ENCODE assay signal across 19 cellular contexts in genomic region chr9:89342948-89343347, GRCh38. TPM values are rescaled to one million over a fixed set of nuclear protein-coding genes. Genes with fewer than 3 reads are reported as not detected.
"Had no signal": no experiment of that assay in that cellular context is flagged by ENCODE, and none has a peak within 500 bp of the region (broad histone marks: within the 10 kb centered on the region; RNA-seq: fewer than 3 reads in every experiment).

No MANE protein-coding gene starts in this region.

- ATAC-seq: activated CD8-positive, alpha-beta memory T cell treated with anti-CD3 and anti-CD28 coated beads, Interleukin-2, amount 10 ng/mL, durations not matched to agents 7 days and 5 days; left colon; lower lobe of right lung; upper lobe of right lung had no signal

- H3K4me1 Mint-ChIP-seq: nephron had no signal

- H3K9me3 ChIP-seq: ascending aorta, esophagus squamous epithelium, lower lobe of right lung, upper lobe of right lung had no signal

- H3K27me3 ChIP-seq: ascending aorta, esophagus squamous epithelium, hepatocyte, upper lobe of right lung had no signal

- H3K4me1 ChIP-seq: ascending aorta, esophagus squamous epithelium, lower lobe of right lung, upper lobe of right lung had no signal

- H3K9me3 Mint-ChIP-seq: nephron had no signal

- H3K27ac ChIP-seq: ascending aorta, esophagus squamous epithelium, hepatocyte, lower lobe of right lung, upper lobe of right lung had no signal

- H2AFZ ChIP-seq: hepatocyte had no signal

- DNase-seq: activated CD4-positive, alpha-beta memory T cell treated with anti-CD3 and anti-CD28 coated beads, Interleukin-2, amount 10 ng/mL, durations not matched to agents 7 days and 5 days; activated CD4-positive, alpha-beta T cell treated with anti-CD3 and anti-CD28 coated beads for 4 hours; activated CD8-positive, alpha-beta memory T cell treated with anti-CD3 and anti-CD28 coated beads, Interleukin-2, amount 10 ng/mL, durations not matched to agents 7 days and 5 days; activated naive CD4-positive, alpha-beta T cell treated with anti-CD3 and anti-CD28 coated beads, Interleukin-2, amount 50 U/mL, for 16 hours; cerebellar nuclear complex; effector CD8-positive, alpha-beta T cell; esophagus squamous epithelium; foreskin fibroblast; left colon; lower lobe of right lung; midbrain; nucleus accumbens; posterior cingulate gyrus; stimulated activated naive CD4-positive, alpha-beta T cell; T-helper 2 cell; upper lobe of right lung had no signal

- H3K4me3 Mint-ChIP-seq: activated CD4-positive, alpha-beta memory T cell treated with anti-CD3 and anti-CD28 coated beads, Interleukin-2, amount 10 ng/mL, durations not matched to agents 7 days and 5 days; activated CD8-positive, alpha-beta memory T cell treated with anti-CD3 and anti-CD28 coated beads, Interleukin-2, amount 10 ng/mL, durations not matched to agents 7 days and 5 days; nephron had no signal

- H3K27ac Mint-ChIP-seq: activated CD4-positive, alpha-beta memory T cell treated with anti-CD3 and anti-CD28 coated beads, Interleukin-2, amount 10 ng/mL, durations not matched to agents 7 days and 5 days; activated CD8-positive, alpha-beta memory T cell treated with anti-CD3 and anti-CD28 coated beads, Interleukin-2, amount 10 ng/mL, durations not matched to agents 7 days and 5 days; nephron had no signal

- H3K4me3 ChIP-seq: ascending aorta, esophagus squamous epithelium, hepatocyte, lower lobe of right lung, upper lobe of right lung had no signal

- H3K4me2 ChIP-seq: hepatocyte had no signal

- H3K27me3 Mint-ChIP-seq: activated CD4-positive, alpha-beta memory T cell treated with anti-CD3 and anti-CD28 coated beads, Interleukin-2, amount 10 ng/mL, durations not matched to agents 7 days and 5 days; activated CD8-positive, alpha-beta memory T cell treated with anti-CD3 and anti-CD28 coated beads, Interleukin-2, amount 10 ng/mL, durations not matched to agents 7 days and 5 days had no signal

RNA-seq across cellular contexts. Expression of gene CKS2, which starts 32.0 kb away (rescaled TPM):
- total RNA-seq: ascending aorta had no signal
